20 cellular contexts compared by ENCODE assay signal in genomic region chr10:90916392-90917110, GRCh38. TPM values are rescaled to one million over a fixed set of nuclear protein-coding genes. Genes with fewer than 3 reads are reported as not detected.
"Had no signal": no experiment of that assay in that cellular context is flagged by ENCODE, and none has a peak within 500 bp of the region (broad histone marks: within the 10 kb centered on the region; RNA-seq: fewer than 3 reads in every experiment).

No MANE protein-coding gene starts in this region.

- H3K9me3 ChIP-seq: thoracic aorta had no signal

- H3K4me3 ChIP-seq: smooth muscle cell, thoracic aorta had no signal

- H3K4me2 ChIP-seq: smooth muscle cell had no signal

- H3K27ac Mint-ChIP-seq: activated naive CD8-positive, alpha-beta T cell; activated T-helper 1 cell treated with anti-CD3 and anti-CD28 coated beads, Interleukin-12 subunit alpha, Interleukin-12 subunit beta, Interleukin-2, Interleukin-4 antibody, amounts not matched to agents 30 ng/mL and 10 ng/mL and 1 ng/mL, durations not matched to agents 14 hours and 24 hours and 36 hours; immature natural killer cell had no signal

- H3K9me3 Mint-ChIP-seq: activated T-helper 1 cell treated with anti-CD3 and anti-CD28 coated beads, Interleukin-12 subunit alpha, Interleukin-12 subunit beta, Interleukin-2, Interleukin-4 antibody, amounts not matched to agents 30 ng/mL and 10 ng/mL and 1 ng/mL, durations not matched to agents 14 hours and 24 hours and 36 hours; immature natural killer cell had no signal

- H3K36me3 ChIP-seq: thoracic aorta, WERI-Rb-1 had no signal

- H3K4me3 Mint-ChIP-seq: activated naive CD8-positive, alpha-beta T cell; activated T-helper 1 cell treated with anti-CD3 and anti-CD28 coated beads, Interleukin-12 subunit alpha, Interleukin-12 subunit beta, Interleukin-2, Interleukin-4 antibody, amounts not matched to agents 30 ng/mL and 10 ng/mL and 1 ng/mL, durations not matched to agents 14 hours and 24 hours and 36 hours; immature natural killer cell had no signal

- H3K36me3 Mint-ChIP-seq: brain, immature natural killer cell had no signal

- DNase-seq: activated CD4-positive, alpha-beta T cell treated with anti-CD3 and anti-CD28 coated beads for 1 hour; activated T-cell treated with anti-CD3 and anti-CD28 coated beads for 4 hours; amniotic stem cell; caudate nucleus; head of caudate nucleus; immature natural killer cell; kidney glomerular epithelial cell; occipital lobe; stimulated activated CD4-positive, alpha-beta T cell treated with anti-CD3 and anti-CD28 coated beads, Interleukin-4, amount 100 ng/mL, for 1 hour; SW 1271; T-helper 2 cell; WERI-Rb-1 had no signal

- H3K27ac ChIP-seq: thoracic aorta, WERI-Rb-1 had no signal

RNA-seq across cellular contexts. Expression of gene ANKRD1, which starts 4.3 kb away (rescaled TPM):
- total RNA-seq: activated CD8-positive, alpha-beta memory T cell treated with anti-CD3 and anti-CD28 coated beads for 36 hours; activated T-helper 1 cell treated with anti-CD3 and anti-CD28 coated beads, Interleukin-12 subunit alpha, Interleukin-12 subunit beta, Interleukin-2, Interleukin-4 antibody, amounts not matched to agents 30 ng/mL and 10 ng/mL and 1 ng/mL, durations not matched to agents 14 hours and 24 hours and 36 hours; frontal cortex; occipital lobe had no signal
- polyA plus RNA-seq: immature natural killer cell, neural cell had no signal

RNA-seq across cellular contexts. Expression of gene HTR7, which starts 58.7 kb away (rescaled TPM):
- total RNA-seq: activated CD8-positive, alpha-beta memory T cell treated with anti-CD3 and anti-CD28 coated beads for 36 hours; activated T-helper 1 cell treated with anti-CD3 and anti-CD28 coated beads, Interleukin-12 subunit alpha, Interleukin-12 subunit beta, Interleukin-2, Interleukin-4 antibody, amounts not matched to agents 30 ng/mL and 10 ng/mL and 1 ng/mL, durations not matched to agents 14 hours and 24 hours and 36 hours had no signal
